In genomic region chr17:7509937-7510336, GRCh38 we compare ENCODE assay signal across 25 cellular contexts. TPM values are rescaled to one million over a fixed set of nuclear protein-coding genes. Genes with fewer than 3 reads are reported as not detected.
A peak's percentile ranks its signal among the peaks of the same experiment; 100 is the strongest.
DNase-seq lines count a peak whose midpoint lies in the region; ATAC-seq and TF ChIP-seq lines count a peak whose summit lies in the region.
"Had no signal": no experiment of that assay in that cellular context is flagged by ENCODE, and none has a peak within 500 bp of the region (broad histone marks: within the 10 kb centered on the region; RNA-seq: fewer than 3 reads in every experiment).

No MANE protein-coding gene starts in this region.

- no peak for DNase-seq in CD4-positive, alpha-beta T cell
- DNase-seq in myocyte (ENCODE audit: low read depth): peak; percentile 16
- DNase-seq in COLO829 (ENCODE audit: low spot score): no peak
- DNase-seq in NCI-H2196 treated with DMSO at 0.1 percent for 48 hours (lab: John Stamatoyannopoulos, UW; ENCODE audit: unreplicated experiment): no peak
- DNase-seq: CD4-positive, CD25-positive, alpha-beta regulatory T cell; COR-L47; H9; KG1; MG63; NCI-H1105 treated with DMSO at 0.1 percent for 48 hours; NCI-H146; NCI-H1930; NCI-H2107; NCI-H446; NCI-H524 treated with DMSO at 0.1 percent for 48 hours; NCI-H774; PC-3; SJCRH30 had no signal

- no peak overlapping the region for H3K27ac ChIP-seq in CD4-positive, alpha-beta T cell (ENCODE audit: low read depth, low read length)
- H3K27ac ChIP-seq: BLaER1, SJCRH30 had no signal

- no peaks in the 10 kb centered on the region for H3K27me3 ChIP-seq in CD4-positive, alpha-beta T cell (ENCODE audit: control insufficient read depth, insufficient read depth, low read length)
- H3K27me3 ChIP-seq: BLaER1, MG63, SJCRH30 had no signal

- H3K27ac Mint-ChIP-seq in CD4-positive, alpha-beta T cell: peak overlapping the region; percentile 75
- H3K27ac Mint-ChIP-seq in activated T-helper 17 cell treated with anti-CD3 and anti-CD28 coated beads, Interleukin-2, amount 50 U/mL, for 72 hours: peak overlapping the region; percentile 61
- H3K27ac Mint-ChIP-seq: GM23338 had no signal

- H3K9me3 Mint-ChIP-seq in CD4-positive, alpha-beta T cell: no peaks in the 10 kb centered on the region
- no peaks in the 10 kb centered on the region for H3K9me3 Mint-ChIP-seq in activated T-helper 17 cell treated with anti-CD3 and anti-CD28 coated beads, Interleukin-2, amount 50 U/mL, for 72 hours
- H3K9me3 Mint-ChIP-seq: CD4-positive, CD25-positive, alpha-beta regulatory T cell; GM23338; H9 had no signal

- no peaks in the 10 kb centered on the region for H3K27me3 Mint-ChIP-seq in CD4-positive, alpha-beta T cell
- H3K27me3 Mint-ChIP-seq in activated T-helper 17 cell treated with anti-CD3 and anti-CD28 coated beads, Interleukin-2, amount 50 U/mL, for 72 hours: no peaks in the 10 kb centered on the region
- H3K27me3 Mint-ChIP-seq: CD4-positive, CD25-positive, alpha-beta regulatory T cell had no signal

- ATAC-seq in CD4-positive, alpha-beta T cell (ENCODE audit: poor library complexity): no peak
- ATAC-seq in activated T-helper 17 cell treated with anti-CD3 and anti-CD28 coated beads, Interleukin-2, amount 50 U/mL, for 72 hours (replicated peaks): no peak
- ATAC-seq in HG02884 (IDR thresholded peaks at IDR 0.05; ENCODE audit: unreplicated experiment): no peak
- ATAC-seq: GM23338, PC-3, Right ventricle myocardium inferior, SK-N-SH treated with all-trans-retinoic acid at 6 μM for 48 hours had no signal

- CTCF ChIA-PET in CD4-positive, alpha-beta T cell (lab: Charles Lee): no interaction called here

- TF ChIP-seq CTCF in CD4-positive, alpha-beta T cell (IDR thresholded peaks at IDR 0.05): no peak

- H3K36me3 Mint-ChIP-seq in CD4-positive, alpha-beta T cell (ENCODE audit: low read depth): peaks cover 97% of the 10 kb centered on the region
- H3K36me3 Mint-ChIP-seq in activated T-helper 17 cell treated with anti-CD3 and anti-CD28 coated beads, Interleukin-2, amount 50 U/mL, for 72 hours (ENCODE audit: low read depth): peaks cover 100% of the 10 kb centered on the region

- H3K9me3 ChIP-seq in CD4-positive, alpha-beta T cell (ENCODE audit: control insufficient read depth, low read length): no peaks in the 10 kb centered on the region
- H3K9me3 ChIP-seq: BLaER1, MG63, SJCRH30 had no signal

- H3K4me1 Mint-ChIP-seq in CD4-positive, alpha-beta T cell (ENCODE audit: low read depth): no peaks in the 10 kb centered on the region
- H3K4me1 Mint-ChIP-seq in activated T-helper 17 cell treated with anti-CD3 and anti-CD28 coated beads, Interleukin-2, amount 50 U/mL, for 72 hours: no peaks in the 10 kb centered on the region
- H3K4me1 Mint-ChIP-seq: H9 had no signal

- POLR2A ChIA-PET in CD4-positive, alpha-beta T cell (lab: Charles Lee): no interaction called here

- intact Hi-C loops in CD4-positive, alpha-beta T cell (cut with DNase I, micrococcal nuclease): loop anchor here in 1 of 2 experiments (10.0 kb wide), 1 partner anchor 175 kb away; the partner anchor contains the start of genes TP53 and WRAP53

- no peak overlapping the region for H3K4me3 Mint-ChIP-seq in CD4-positive, alpha-beta T cell
- no peak overlapping the region for H3K4me3 Mint-ChIP-seq in activated T-helper 17 cell treated with anti-CD3 and anti-CD28 coated beads, Interleukin-2, amount 50 U/mL, for 72 hours
- H3K4me3 Mint-ChIP-seq: CD4-positive, CD25-positive, alpha-beta regulatory T cell; GM23338; H9 had no signal

RNA-seq across cellular contexts. Expression of gene POLR2A, which starts 25.8 kb away (rescaled TPM):
- total RNA-seq in CD4-positive, alpha-beta T cell: 100 to 1,000 TPM; 491 to 501 TPM
- 100 to 1,000 TPM; 256 to 308 TPM for total RNA-seq in activated T-helper 17 cell treated with anti-CD3 and anti-CD28 coated beads, Interleukin-2, amount 50 U/mL, for 72 hours
- total RNA-seq in myocyte: 41.2 and 47.1 TPM in 2 replicates
- polyA plus RNA-seq in myocyte (2012): 71.1 TPM

RNA-seq across cellular contexts. Expression of gene SLC35G6, which starts 28.7 kb away (rescaled TPM):
- total RNA-seq in CD4-positive, alpha-beta T cell: under 1 TPM in 1 of 2 experiments, not detected in 1; 0.17 TPM
- total RNA-seq in activated T-helper 17 cell treated with anti-CD3 and anti-CD28 coated beads, Interleukin-2, amount 50 U/mL, for 72 hours: not detected
- total RNA-seq in myocyte: not detected in 2 replicates
- polyA plus RNA-seq in myocyte (2012): 0.45 TPM
- total RNA-seq: CD4-positive, CD25-positive, alpha-beta regulatory T cell; GM23338; H9; PC-3; Right ventricle myocardium inferior; SJCRH30 had no signal
- polyA plus RNA-seq: AG04450; CD4-positive, CD25-positive, alpha-beta regulatory T cell had no signal

RNA-seq across cellular contexts. Expression of gene ZBTB4, which starts 30.5 kb away (rescaled TPM):
- total RNA-seq in CD4-positive, alpha-beta T cell: 10 to 100 TPM; 55.1 to 55.6 TPM
- total RNA-seq in activated T-helper 17 cell treated with anti-CD3 and anti-CD28 coated beads, Interleukin-2, amount 50 U/mL, for 72 hours: 10 to 100 TPM; 18.9 to 27.5 TPM
- total RNA-seq in myocyte: 32.8 and 38.0 TPM in 2 replicates
- polyA plus RNA-seq in myocyte (2012): 41.9 TPM

RNA-seq across cellular contexts. Expression of gene TNFSF12, which starts 38.9 kb away (rescaled TPM):
- 10 to 100 TPM; 17.0 to 19.1 TPM for total RNA-seq in CD4-positive, alpha-beta T cell
- total RNA-seq in activated T-helper 17 cell treated with anti-CD3 and anti-CD28 coated beads, Interleukin-2, amount 50 U/mL, for 72 hours: 10 to 100 TPM; 27.4 to 44.2 TPM
- total RNA-seq in myocyte: 7.4 and 8.6 TPM in 2 replicates
- polyA plus RNA-seq in myocyte (2012): 13.4 TPM
- total RNA-seq: SJCRH30 had no signal

RNA-seq across cellular contexts. Expression of gene TNFSF13, which starts 48.6 kb away (rescaled TPM):
- total RNA-seq in CD4-positive, alpha-beta T cell: 1 to 10 TPM; 1.1 to 1.7 TPM
- total RNA-seq in activated T-helper 17 cell treated with anti-CD3 and anti-CD28 coated beads, Interleukin-2, amount 50 U/mL, for 72 hours: 1 to 10 TPM; 1.5 to 1.9 TPM
- 0.11 TPM in 1 of 2 replicates, not detected in the other for total RNA-seq in myocyte
- polyA plus RNA-seq in myocyte (2012): 1.8 TPM
- total RNA-seq: GM23338 had no signal
